ENCODE assay signal across 23 cellular contexts in the genomic region with DNA sequence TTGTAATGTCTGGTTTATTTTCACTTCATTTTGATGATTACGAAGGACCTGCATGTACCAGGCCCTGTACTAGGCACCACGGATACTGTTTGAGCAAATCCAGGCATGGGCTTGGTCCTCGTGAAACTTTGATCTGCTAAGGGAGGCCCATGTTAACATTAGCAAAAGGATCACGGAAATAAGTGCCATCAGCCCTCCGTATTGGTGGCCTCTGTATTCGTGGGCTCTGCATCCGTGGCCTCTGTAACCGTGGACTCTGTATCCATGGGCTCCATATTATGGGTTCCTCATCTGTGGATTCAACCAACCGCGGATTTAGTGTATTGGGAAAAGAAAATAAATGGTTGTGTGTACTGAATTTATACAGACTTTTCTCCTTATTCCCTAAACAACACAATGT. TPM values are rescaled to one million over a fixed set of nuclear protein-coding genes. Genes with fewer than 3 reads are reported as not detected.
"Had no signal": no experiment of that assay in that cellular context is flagged by ENCODE, and none has a peak within 500 bp of the region (broad histone marks: within the 10 kb centered on the region; RNA-seq: fewer than 3 reads in every experiment).

No MANE protein-coding gene starts in this region.

- H3K9me3 ChIP-seq: esophagus muscularis mucosa, gastroesophageal sphincter, heart left ventricle, left lung, lower lobe of right lung, mucosa of descending colon had no signal

- H3K4me1 ChIP-seq: esophagus muscularis mucosa, gastroesophageal sphincter, heart left ventricle, lower lobe of right lung had no signal

- DNase-seq: dermis blood vessel endothelial cell; dorsolateral prefrontal cortex; effector CD4-positive, alpha-beta T cell; effector memory CD4-positive, alpha-beta T cell; foreskin keratinocyte; heart left ventricle; hippocampal formation; left cardiac atrium; left ventricle myocardium superior; lower lobe of right lung; mesenchymal stem cell; mucosa of descending colon; naive B cell had no signal

- H3K27me3 ChIP-seq: foreskin keratinocyte had no signal

- ATAC-seq: foreskin keratinocyte, gastroesophageal sphincter, heart left ventricle, left cardiac atrium, left lung, left ventricle myocardium superior, lower lobe of right lung, mucosa of descending colon had no signal

- H3K27ac ChIP-seq: coronary artery, dorsolateral prefrontal cortex, esophagus muscularis mucosa, foreskin keratinocyte, gastroesophageal sphincter, heart left ventricle, left lung, lower lobe of right lung had no signal

- H3K36me3 ChIP-seq: esophagus muscularis mucosa, gastroesophageal sphincter, heart left ventricle, left lung, lower lobe of right lung had no signal

- FAIRE-seq: colon, endothelial cell of umbilical vein, frontal cortex, islet of Langerhans, keratinocyte had no signal

- H3K4me3 ChIP-seq: coronary artery, dorsolateral prefrontal cortex, esophagus muscularis mucosa, gastroesophageal sphincter, heart left ventricle, left lung, lower lobe of right lung, mucosa of descending colon had no signal

RNA-seq across cellular contexts. Expression of a gene that starts 8.7 kb away (rescaled TPM):
- total RNA-seq: dermis blood vessel endothelial cell, endothelial cell of umbilical vein, left ventricle myocardium superior, lung microvascular endothelial cell had no signal
- polyA plus RNA-seq: endothelial cell of umbilical vein had no signal
